Comparison of ENCODE assay signal across 9 cellular contexts in genomic region chr1:169110691-169111447, GRCh38. TPM values are rescaled to one million over a fixed set of nuclear protein-coding genes. Genes with fewer than 3 reads are reported as not detected.
DNase-seq lines count a peak whose midpoint lies in the region; ATAC-seq and TF ChIP-seq lines count a peak whose summit lies in the region.
"Had no signal": no experiment of that assay in that cellular context is flagged by ENCODE, and none has a peak within 500 bp of the region (broad histone marks: within the 10 kb centered on the region; RNA-seq: fewer than 3 reads in every experiment).

No MANE protein-coding gene starts in this region.

- 85 to 93% methylated on average over 6 to 7 of the region's 7 CpGs for WGBS in endodermal cell (ENCODE audit: insufficient coverage in 1 of 2, insufficient read length in 1 of 2), 2 experiments

- intact Hi-C loops in left ventricle myocardium superior (cut with micrococcal nuclease) (no loop called here), natural killer cell (cut with micrococcal nuclease) (no loop called here)

- no peak for ATAC-seq in left ventricle myocardium superior
- ATAC-seq in natural killer cell: no peak
- ATAC-seq in GM18520 (IDR thresholded peaks at IDR 0.05; ENCODE audit: unreplicated experiment): no peak

- H3K27ac ChIP-seq in right atrium auricular region (peak overlapping the region; percentile 93 to 96), endodermal cell (ENCODE audit: low read depth, low read length) (no peak overlapping the region)

- H3K9me3 Mint-ChIP-seq in endodermal cell: no peaks in the 10 kb centered on the region
- H3K9me3 Mint-ChIP-seq in natural killer cell: no peaks in the 10 kb centered on the region

- no peaks in the 10 kb centered on the region for H3K27me3 Mint-ChIP-seq in endodermal cell (ENCODE audit: insufficient read depth)
- peaks cover 0 to 5% of the 10 kb centered on the region in 2 donors for H3K27me3 Mint-ChIP-seq in natural killer cell (ENCODE audit: low read depth in 2 of 2)

- H3K4me1 Mint-ChIP-seq in endodermal cell: peaks cover 50% of the 10 kb centered on the region
- H3K4me1 Mint-ChIP-seq in natural killer cell: peaks cover 52 to 54% of the 10 kb centered on the region in 2 donors

- H3K27ac Mint-ChIP-seq in endodermal cell (peak overlapping the region; percentile 90), natural killer cell (peak overlapping the region in 1 of 2 donors; percentile 66)

- TF ChIP-seq CTCF in right atrium auricular region (IDR thresholded peaks at IDR 0.05) (no peak), endodermal cell (conservative IDR thresholded peaks at IDR 0.05) (no peak), natural killer cell (IDR thresholded peaks at IDR 0.05) (no peak), GM20000 (IDR thresholded peaks at IDR 0.05; ENCODE audit: extremely low read depth, missing control alignments) (no peak)

- no peaks in the 10 kb centered on the region for H3K9me3 ChIP-seq in right atrium auricular region
- H3K9me3 ChIP-seq in endodermal cell (ENCODE audit: control insufficient read depth, low read length): no peaks in the 10 kb centered on the region

- H3K36me3 Mint-ChIP-seq in endodermal cell (ENCODE audit: low read depth) (peaks cover 39% of the 10 kb centered on the region), natural killer cell (no peaks in the 10 kb centered on the region)

- H3K9ac ChIP-seq in endodermal cell (ENCODE audit: extremely low read depth, low read length, poor library complexity, severe bottlenecking): no peak overlapping the region

- H3K4me3 ChIP-seq in right atrium auricular region: peak overlapping the region in 1 of 2 donors; percentile 73
- H3K4me3 ChIP-seq in endodermal cell (ENCODE audit: low read length): peak overlapping the region; percentile 99

- H3K4me3 Mint-ChIP-seq in endodermal cell: peak overlapping the region; percentile 76
- H3K4me3 Mint-ChIP-seq in natural killer cell: peak overlapping the region; percentile 69

- H3K27me3 ChIP-seq in right atrium auricular region (no peaks in the 10 kb centered on the region), endodermal cell (ENCODE audit: control insufficient read depth, insufficient read depth, low read length, poor library complexity, severe bottlenecking) (no peaks in the 10 kb centered on the region)

- DNase-seq in right atrium auricular region (ENCODE audit: low spot score): no peak
- DNase-seq in left ventricle myocardium superior: no peak
- no peak for DNase-seq in endodermal cell
- DNase-seq in natural killer cell: no peak
- DNase-seq in NOMO-1 treated with DMSO at 0.1 percent for 48 hours (lab: John Stamatoyannopoulos, UW; ENCODE audit: unreplicated experiment): no peak
- DNase-seq in GM20000 (ENCODE audit: low spot score): no peak
- no peak for DNase-seq in retina
- DNase-seq: activated naive CD4-positive, alpha-beta T cell treated with anti-CD3 and anti-CD28 coated beads, Interleukin-2, amount 50 U/mL, for 16 hours had no signal

- H3K36me3 ChIP-seq in right atrium auricular region: peaks cover 33% of the 10 kb centered on the region
- peaks cover 43% of the 10 kb centered on the region for H3K36me3 ChIP-seq in endodermal cell (ENCODE audit: control insufficient read depth, insufficient read depth, low read length)

- peaks cover 0 to 66% of the 10 kb centered on the region in 2 donors for H3K4me1 ChIP-seq in right atrium auricular region
- peaks cover 11% of the 10 kb centered on the region for H3K4me1 ChIP-seq in endodermal cell (ENCODE audit: control insufficient read depth, insufficient read depth, low read length)

RNA-seq across cellular contexts. Expression of gene ATP1B1, which starts 4.4 kb away (rescaled TPM):
- total RNA-seq in right atrium auricular region: 100 to 1,000 TPM; 200 to 342 TPM
- 298 TPM for total RNA-seq in left ventricle myocardium superior
- 10 to 100 TPM; 49.9 to 56.3 TPM for total RNA-seq in endodermal cell
- 68.1 TPM for polyA plus RNA-seq in endodermal cell (2013, experiment 1 of 2)
- polyA plus RNA-seq in endodermal cell (2013, experiment 2 of 2): 67.6 TPM
- 10 to 100 TPM in 1 of 3 donors, 1 to 10 TPM in 2; 3.4 to 10.4 (median 4.9) TPM for total RNA-seq in natural killer cell

Comparison
In these comparisons a context has a peak if more than half of its experiments do, and no peak if none do; other contexts are left out.
1. RNA of gene ATP1B1, which starts 4.4 kb away (total RNA-seq): 200 to 342 TPM in right atrium auricular region, 298 TPM in left ventricle myocardium superior (single experiment) and 49.9 to 56.3 TPM in endodermal cell; 3.4 to 10.4 TPM in natural killer cell; every median in the first group is over 4 times any median in the second.